Comparison of ENCODE assay signal across 13 cellular contexts in genomic region chr2:70878542-70878941, GRCh38. TPM values are rescaled to one million over a fixed set of nuclear protein-coding genes. Genes with fewer than 3 reads are reported as not detected.
"Had no signal": no experiment of that assay in that cellular context is flagged by ENCODE, and none has a peak within 500 bp of the region (broad histone marks: within the 10 kb centered on the region; RNA-seq: fewer than 3 reads in every experiment).

No MANE protein-coding gene starts in this region.

RNA-seq across cellular contexts. Expression of gene VAX2, which starts 21.8 kb away (rescaled TPM):
- total RNA-seq: activated B cell treated with CpG ODN at 0.5 μM for 24 hours; activated CD4-positive, alpha-beta memory T cell treated with anti-CD3 and anti-CD28 coated beads for 36 hours; activated CD8-positive, alpha-beta T cell treated with anti-CD3 and anti-CD28 coated beads, Interleukin-2, amount 10 ng/mL, durations not matched to agents 7 days and 5 days; activated naive CD4-positive, alpha-beta T cell treated with anti-CD3 and anti-CD28 coated beads for 36 hours; activated naive CD8-positive, alpha-beta T cell treated with anti-CD3 and anti-CD28 coated beads for 36 hours; T-helper 17 cell; T-helper 2 cell treated with Interferon-gamma antibody and Interleukin-4, amounts not matched to agents 100 ng/mL and 5 ng/mL, for 36 hours had no signal

RNA-seq across cellular contexts. Expression of gene CD207, which starts 42.9 kb away (rescaled TPM):
- total RNA-seq: activated B cell treated with CpG ODN at 0.5 μM for 24 hours; activated CD4-positive, alpha-beta memory T cell treated with anti-CD3 and anti-CD28 coated beads for 36 hours; activated CD8-positive, alpha-beta T cell treated with anti-CD3 and anti-CD28 coated beads, Interleukin-2, amount 10 ng/mL, durations not matched to agents 7 days and 5 days; activated naive CD4-positive, alpha-beta T cell treated with anti-CD3 and anti-CD28 coated beads for 36 hours; activated naive CD4-positive, alpha-beta T cell treated with anti-CD3 and anti-CD28 coated beads, Interleukin-2, amount 50 U/mL, for 72 hours; activated naive CD8-positive, alpha-beta T cell treated with anti-CD3 and anti-CD28 coated beads for 36 hours; adrenal gland; astrocyte; body of pancreas; cerebellum; T-helper 2 cell treated with Interferon-gamma antibody and Interleukin-4, amounts not matched to agents 100 ng/mL and 5 ng/mL, for 36 hours had no signal
- polyA plus RNA-seq: aorta had no signal

RNA-seq across cellular contexts. Expression of gene ATP6V1B1, which starts 57.2 kb away (rescaled TPM):
- total RNA-seq: activated B cell treated with CpG ODN at 0.5 μM for 24 hours; activated CD4-positive, alpha-beta memory T cell treated with anti-CD3 and anti-CD28 coated beads for 36 hours; activated CD8-positive, alpha-beta T cell treated with anti-CD3 and anti-CD28 coated beads, Interleukin-2, amount 10 ng/mL, durations not matched to agents 7 days and 5 days; activated naive CD4-positive, alpha-beta T cell treated with anti-CD3 and anti-CD28 coated beads for 36 hours; activated naive CD8-positive, alpha-beta T cell treated with anti-CD3 and anti-CD28 coated beads for 36 hours; astrocyte; cerebellum; T-helper 17 cell; T-helper 2 cell treated with Interferon-gamma antibody and Interleukin-4, amounts not matched to agents 100 ng/mL and 5 ng/mL, for 36 hours had no signal

RNA-seq across cellular contexts. Expression of gene CLEC4F, which starts 58.1 kb away (rescaled TPM):
- total RNA-seq: activated B cell treated with CpG ODN at 0.5 μM for 24 hours; activated CD4-positive, alpha-beta memory T cell treated with anti-CD3 and anti-CD28 coated beads for 36 hours; activated CD8-positive, alpha-beta T cell treated with anti-CD3 and anti-CD28 coated beads, Interleukin-2, amount 10 ng/mL, durations not matched to agents 7 days and 5 days; activated naive CD4-positive, alpha-beta T cell treated with anti-CD3 and anti-CD28 coated beads for 36 hours; activated naive CD8-positive, alpha-beta T cell treated with anti-CD3 and anti-CD28 coated beads for 36 hours; adrenal gland; astrocyte; cerebellum; T-helper 2 cell treated with Interferon-gamma antibody and Interleukin-4, amounts not matched to agents 100 ng/mL and 5 ng/mL, for 36 hours had no signal
- polyA plus RNA-seq: aorta had no signal
